ENCODE assay signal across 17 cellular contexts in genomic region chr15:80992436-80992835, GRCh38.
"Had no signal": no experiment of that assay in that cellular context is flagged by ENCODE, and none has a peak within 500 bp of the region (broad histone marks: within the 10 kb centered on the region; RNA-seq: fewer than 3 reads in every experiment).

No MANE protein-coding gene starts in this region.

- H3K27me3 ChIP-seq: brain microvascular endothelial cell, gastroesophageal sphincter, heart left ventricle, ovary, tibial artery had no signal

- H3K27ac ChIP-seq: brain microvascular endothelial cell, ovary had no signal

- H3K36me3 ChIP-seq: brain microvascular endothelial cell, gastroesophageal sphincter, heart left ventricle, ovary, tibial artery had no signal

- H3K4me3 ChIP-seq: gastroesophageal sphincter, heart left ventricle, ovary, psoas muscle, tibial artery had no signal

- DNase-seq: activated B cell treated with CpG ODN at 0.5 μM for 24 hours; activated CD4-positive, alpha-beta memory T cell treated with anti-CD3 and anti-CD28 coated beads for 36 hours; activated CD4-positive, alpha-beta T cell treated with anti-CD3 and anti-CD28 coated beads for 4 hours; activated naive CD4-positive, alpha-beta T cell; anterior cingulate cortex; brain microvascular endothelial cell; effector CD4-positive, alpha-beta T cell; heart left ventricle; mesendoderm; naive thymus-derived CD4-positive, alpha-beta T cell; ovary; psoas muscle; right cardiac atrium; stimulated activated naive CD8-positive, alpha-beta T cell treated with anti-CD3 and anti-CD28 coated beads, Interleukin-15, Interleukin-2, amounts not matched to agents 100 U/mL and 50 U/mL, for 24 hours; substantia nigra; tibial artery had no signal

- H3K9me3 ChIP-seq: gastroesophageal sphincter, ovary, psoas muscle, tibial artery had no signal
